ENCODE assay signal across 20 cellular contexts in the genomic region with DNA sequence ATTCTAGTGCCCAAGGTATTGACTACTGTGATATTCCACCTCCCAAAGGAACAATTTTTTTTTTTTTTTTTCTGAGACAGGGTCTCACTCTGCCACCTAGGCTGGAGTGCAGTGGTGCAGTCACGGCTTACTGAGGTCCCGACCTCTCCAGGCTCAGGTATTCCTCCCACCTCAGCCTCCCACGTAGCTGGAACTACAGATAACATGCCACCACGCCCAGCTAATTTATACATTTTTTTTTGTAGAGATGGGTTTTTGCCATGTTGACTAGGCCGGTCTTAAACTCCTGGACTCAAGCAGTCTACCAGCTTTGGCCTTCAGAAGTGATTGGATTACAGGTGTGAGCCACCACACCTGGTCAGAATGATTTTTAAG. TPM values are rescaled to one million over a fixed set of nuclear protein-coding genes. Genes with fewer than 3 reads are reported as not detected.
DNase-seq lines count a peak whose midpoint lies in the region; ATAC-seq and TF ChIP-seq lines count a peak whose summit lies in the region.
"Had no signal": no experiment of that assay in that cellular context is flagged by ENCODE, and none has a peak within 500 bp of the region (broad histone marks: within the 10 kb centered on the region; RNA-seq: fewer than 3 reads in every experiment).

No MANE protein-coding gene starts in this region.

- H2BK5ac ChIP-seq in IMR-90 (ENCODE audit: low read depth, low read length, poor library complexity, severe bottlenecking), result peak overlapping the region; percentile 30

- CTCF ChIA-PET in CD8-positive, alpha-beta T cell (lab: Charles Lee), result interaction anchor here (0.9 to 9.1 kb wide), 3 partner anchors 14 to 98 kb away, joined by 3 to 60 read pairs (median 4); partner anchors contain the start of gene MAML2
- CTCF ChIA-PET in IMR-90 (lab: Yijun Ruan, JAX), result interaction anchor here (0.6 to 4.8 kb wide), 3 partner anchors 9 to 33 kb away, joined by 3 to 27 read pairs (median 7); partner anchors contain the start of gene MAML2

- H2AFZ ChIP-seq in IMR-90 (replicated peaks; ENCODE audit: low read length, poor library complexity) (no peak overlapping the region), neural progenitor cell (replicated peaks) (no peak overlapping the region)

- no peak overlapping the region for H3K4me2 ChIP-seq in IMR-90 (ENCODE audit: low read depth, low read length)
- H3K4me2 ChIP-seq in neural progenitor cell, result no peak overlapping the region

- H3K4me1 Mint-ChIP-seq in CD8-positive, alpha-beta T cell (ENCODE audit: low read depth), result peaks cover 80% of the 10 kb centered on the region
- H3K4me1 Mint-ChIP-seq in neural progenitor cell, result peaks cover 52% of the 10 kb centered on the region

- no peak overlapping the region for H3K27ac ChIP-seq in CD8-positive, alpha-beta T cell (ENCODE audit: low read depth, low read length)
- H3K27ac ChIP-seq in IMR-90 (ENCODE audit: insufficient read depth, low read length) (peak overlapping the region; percentile 14; the same call in 1 of the 2 replicates), breast epithelium (peak overlapping the region; percentile 72 to 86), neural progenitor cell (no peak overlapping the region)
- H3K27ac ChIP-seq: RWPE1 had no signal

- TF ChIP-seq CTCF in CD8-positive, alpha-beta T cell (IDR thresholded peaks at IDR 0.05), result no peak
- TF ChIP-seq CTCF in IMR-90 (conservative IDR thresholded peaks at IDR 0.05; ENCODE audit: low read depth, low read length), result no peak
- no peak for TF ChIP-seq CTCF in breast epithelium (IDR thresholded peaks at IDR 0.05)
- no peak for TF ChIP-seq CTCF in neural progenitor cell (IDR thresholded peaks at IDR 0.05)

- H4K8ac ChIP-seq in IMR-90 (ENCODE audit: low read depth in 2 of 2, low read length in 2 of 2), result peak overlapping the region in 1 of 2 experiments; percentile 56; a peak in 1 of 4 replicates

- peak overlapping the region; percentile 63 for H3K27ac Mint-ChIP-seq in CD8-positive, alpha-beta T cell
- peak overlapping the region; percentile 39 for H3K27ac Mint-ChIP-seq in neural progenitor cell
- H3K27ac Mint-ChIP-seq: activated naive CD8-positive, alpha-beta T cell treated with anti-CD3 and anti-CD28 coated beads, Interleukin-2, amount 10 ng/mL, durations not matched to agents 7 days and 5 days had no signal

- H3K4me1 ChIP-seq in CD8-positive, alpha-beta T cell (ENCODE audit: insufficient read depth, low read length), result peaks cover 52% of the 10 kb centered on the region
- H3K4me1 ChIP-seq in IMR-90 (ENCODE audit: control insufficient read depth, insufficient read depth, low read length) (peaks cover 20% of the 10 kb centered on the region), breast epithelium (peaks cover 13 to 33% of the 10 kb centered on the region in 2 donors), neural progenitor cell (peaks cover 16% of the 10 kb centered on the region)

- H2BK120ac ChIP-seq in IMR-90 (ENCODE audit: low read depth, low read length), result no peak overlapping the region

- no peaks in the 10 kb centered on the region for H3K27me3 ChIP-seq in CD8-positive, alpha-beta T cell (ENCODE audit: insufficient read depth, low read length)
- no peaks in the 10 kb centered on the region for H3K27me3 ChIP-seq in IMR-90 (ENCODE audit: control insufficient read depth, insufficient read depth, low read length)
- H3K27me3 ChIP-seq in breast epithelium, result no peaks in the 10 kb centered on the region
- H3K27me3 ChIP-seq in neural progenitor cell, result no peaks in the 10 kb centered on the region
- H3K27me3 ChIP-seq: body of pancreas, heart left ventricle, neutrophil had no signal

- H3K36me3 Mint-ChIP-seq in CD8-positive, alpha-beta T cell, result peaks cover 24% of the 10 kb centered on the region
- H3K36me3 Mint-ChIP-seq in neural progenitor cell, result no peaks in the 10 kb centered on the region

- H3K23ac ChIP-seq in IMR-90 (ENCODE audit: low read depth, low read length), result no peak overlapping the region

- no TSS peak for BruUV-seq in IMR-90 (replicated peaks; lab: Mats Ljungman, UMichigan)

- POLR2A ChIA-PET in CD8-positive, alpha-beta T cell (lab: Charles Lee), result interaction anchor here (1.1 to 1.5 kb wide), 3 partner anchors 9 to 66 kb away, joined by 3 to 4 read pairs (median 4); no protein-coding TSS in a partner anchor
- POLR2A ChIA-PET in IMR-90 (lab: Charles Lee; ENCODE audit: unreplicated experiment), result no interaction called here

- H2BK15ac ChIP-seq in IMR-90 (ENCODE audit: low read depth, low read length), result peak overlapping the region; percentile 78; the same call in 1 of the 3 replicates

- peaks cover 15% of the 10 kb centered on the region for H3K9me1 ChIP-seq in IMR-90 (ENCODE audit: insufficient read depth, low read length)

- H3K14ac ChIP-seq in IMR-90 (replicated peaks; ENCODE audit: low read depth, low read length), result 0 out of 2 replicates have a peak overlapping the region, but pooled peaks have one; percentile 17

- no peak for TF ChIP-seq POLR2A in IMR-90 (IDR thresholded peaks at IDR 0.05; ENCODE audit: low read depth, low read length)
- no peak for TF ChIP-seq POLR2A in breast epithelium (IDR thresholded peaks at IDR 0.05)

- no peak overlapping the region for H4K5ac ChIP-seq in IMR-90 (ENCODE audit: low read depth, low read length)

- no peaks in the 10 kb centered on the region for H3K79me2 ChIP-seq in neural progenitor cell (ENCODE audit: low read depth)

- no peak overlapping the region for H3K56ac ChIP-seq in IMR-90 (ENCODE audit: extremely low read depth, insufficient read depth, low read length)

- H3K27me3 Mint-ChIP-seq in CD8-positive, alpha-beta T cell (ENCODE audit: low read depth), result no peaks in the 10 kb centered on the region
- H3K27me3 Mint-ChIP-seq in neural progenitor cell (ENCODE audit: insufficient read depth, low read depth), result no peaks in the 10 kb centered on the region
- H3K27me3 Mint-ChIP-seq: activated naive CD8-positive, alpha-beta T cell treated with anti-CD3 and anti-CD28 coated beads, Interleukin-2, amount 10 ng/mL, durations not matched to agents 7 days and 5 days; CD8-positive, alpha-beta memory T cell had no signal

- peaks cover 22 to 70% of the 10 kb centered on the region in 2 experiments; a peak in 3 of 4 replicates for H3K79me1 ChIP-seq in IMR-90 (ENCODE audit: low read depth in 1 of 2, low read length in 2 of 2)

- in situ Hi-C loops in IMR-90 (cut with MboI; ENCODE audit: low sequenced_read_pairs), result no loop called here

- no peak overlapping the region for H3K18ac ChIP-seq in IMR-90 (ENCODE audit: low read depth, low read length)

- no CpG with 5 or more reads among the region's 5 CpGs for WGBS in IMR-90 (ENCODE audit: extremely low coverage in 2 of 2, insufficient read length in 1 of 2), 2 experiments

- H2AK9ac ChIP-seq in IMR-90 (replicated peaks; ENCODE audit: low read depth, low read length, poor library complexity), result no peak overlapping the region

- 0 out of 2 replicates have a peak overlapping the region, but pooled peaks have one; percentile 7 for H3K4ac ChIP-seq in IMR-90 (ENCODE audit: low read depth, low read length)

- peak overlapping the region; percentile 28; the same call in 1 of the 2 replicates for H2AK5ac ChIP-seq in IMR-90 (ENCODE audit: low read depth, low read length)

- intact Hi-C loops in CD8-positive, alpha-beta T cell (cut with DNase I, micrococcal nuclease), result no loop called here
- intact Hi-C loops in IMR-90 (cut with micrococcal nuclease), result no loop called here
- intact Hi-C loops in breast epithelium (cut with DNase I; ENCODE audit: low total_unique reads), result no loop called here

- DNase-seq in CD8-positive, alpha-beta T cell, result no peak
- DNase-seq in IMR-90, result no peak
- DNase-seq in breast epithelium (ENCODE audit: low spot score in 2 of 2), result no peak
- no peak for DNase-seq in neural progenitor cell (ENCODE audit: low spot score)
- DNase-seq in stimulated activated naive CD8-positive, alpha-beta T cell treated with anti-CD3 and anti-CD28 coated beads, Interleukin-15, Interleukin-2, amounts not matched to agents 100 U/mL and 50 U/mL, for 24 hours, result no peak
- DNase-seq in OCI-M2 (lab: John Stamatoyannopoulos, UW; ENCODE audit: unreplicated experiment), result no peak
- no peak for DNase-seq in ecto neural progenitor cell (ENCODE audit: low spot score)
- DNase-seq: activated CD4-positive, CD25-positive, alpha-beta regulatory T cell treated with anti-CD3 and anti-CD28 coated beads, Interleukin-2, amount 50 U/mL, for 72 hours; activated naive CD8-positive, alpha-beta T cell treated with anti-CD3 and anti-CD28 coated beads, Interleukin-2, amount 10 ng/mL, durations not matched to agents 7 days and 5 days; body of pancreas; CD8-positive, alpha-beta memory T cell; DMS79 treated with DMSO at 0.1 percent for 48 hours; heart left ventricle; left ventricle myocardium superior; mucosa of descending colon; NCI-H1105; NCI-H2081; NCI-H446 treated with DMSO at 0.1 percent for 48 hours had no signal

- no peaks in the 10 kb centered on the region for H3K36me3 ChIP-seq in CD8-positive, alpha-beta T cell (ENCODE audit: insufficient read depth, low read length)
- H3K36me3 ChIP-seq in IMR-90 (ENCODE audit: control insufficient read depth, insufficient read depth, low read length) (peaks cover 2% of the 10 kb centered on the region; the same call in 1 of the 2 replicates), breast epithelium (no peaks in the 10 kb centered on the region), neural progenitor cell (no peaks in the 10 kb centered on the region)
- H3K36me3 ChIP-seq: heart left ventricle, neutrophil had no signal

- no peak overlapping the region for H2BK20ac ChIP-seq in IMR-90 (ENCODE audit: low read depth, low read length)

- H4K20me1 ChIP-seq in IMR-90 (ENCODE audit: insufficient read depth, low read length) (no peaks in the 10 kb centered on the region), neural progenitor cell (ENCODE audit: low read depth) (no peaks in the 10 kb centered on the region)

- H3K9me3 Mint-ChIP-seq in CD8-positive, alpha-beta T cell, result no peaks in the 10 kb centered on the region
- no peaks in the 10 kb centered on the region for H3K9me3 Mint-ChIP-seq in neural progenitor cell
- H3K9me3 Mint-ChIP-seq: activated naive CD8-positive, alpha-beta T cell treated with anti-CD3 and anti-CD28 coated beads, Interleukin-2, amount 10 ng/mL, durations not matched to agents 7 days and 5 days; CD8-positive, alpha-beta memory T cell had no signal

- peak overlapping the region; percentile 22; the same call in 1 of the 2 replicates for H4K91ac ChIP-seq in IMR-90 (ENCODE audit: insufficient read depth, low read depth, low read length)

- H3K4me3 Mint-ChIP-seq in CD8-positive, alpha-beta T cell, result no peak overlapping the region
- H3K4me3 Mint-ChIP-seq in neural progenitor cell, result no peak overlapping the region
- H3K4me3 Mint-ChIP-seq: activated naive CD8-positive, alpha-beta T cell treated with anti-CD3 and anti-CD28 coated beads, Interleukin-2, amount 10 ng/mL, durations not matched to agents 7 days and 5 days; CD8-positive, alpha-beta memory T cell had no signal

- TF ChIP-seq RAD21 in IMR-90 (IDR thresholded peaks at IDR 0.05; ENCODE audit: low read length), result no peak

- no peak overlapping the region for H3K4me3 ChIP-seq in CD8-positive, alpha-beta T cell (ENCODE audit: low read depth, low read length)
- no peak overlapping the region for H3K4me3 ChIP-seq in IMR-90 (ENCODE audit: insufficient read depth, low read depth, low read length)
- no peak overlapping the region for H3K4me3 ChIP-seq in breast epithelium
- H3K4me3 ChIP-seq in neural progenitor cell, result no peak overlapping the region
- H3K4me3 ChIP-seq: body of pancreas, heart left ventricle, mucosa of descending colon had no signal

- no peak overlapping the region for H3K9ac ChIP-seq in IMR-90 (ENCODE audit: low read depth, low read length)
- no peak overlapping the region for H3K9ac ChIP-seq in neural progenitor cell

- ATAC-seq in CD8-positive, alpha-beta T cell, result no peak
- ATAC-seq in IMR-90 (ENCODE audit: low read depth), result no peak
- ATAC-seq in stimulated activated naive CD8-positive, alpha-beta T cell treated with anti-CD3 and anti-CD28 coated beads, Interleukin-15, Interleukin-2, amounts not matched to agents 100 U/mL and 50 U/mL, for 24 hours, result no peak
- ATAC-seq: body of pancreas, heart left ventricle, left ventricle myocardium superior, mucosa of descending colon had no signal

- H3F3A ChIP-seq in neural progenitor cell (ENCODE audit: low read depth), result no peaks in the 10 kb centered on the region

- H3K9me3 ChIP-seq in CD8-positive, alpha-beta T cell (ENCODE audit: low read length), result no peaks in the 10 kb centered on the region
- H3K9me3 ChIP-seq in IMR-90 (ENCODE audit: control insufficient read depth, insufficient read depth, low read length) (no peaks in the 10 kb centered on the region), breast epithelium (no peaks in the 10 kb centered on the region), neural progenitor cell (ENCODE audit: low read depth) (no peaks in the 10 kb centered on the region)
- H3K9me3 ChIP-seq: body of pancreas, heart left ventricle, mucosa of descending colon, neutrophil had no signal

- dilution Hi-C loops in IMR-90 (cut with HindIII; ENCODE audit: low sequenced_read_pairs, unreplicated experiment), result no loop called here

RNA-seq across cellular contexts. Expression of gene MAML2, which starts 33.4 kb away (rescaled TPM):
- 10 to 100 TPM; 41.2 to 42.3 TPM for total RNA-seq in CD8-positive, alpha-beta T cell
- total RNA-seq in IMR-90 (2012; rRNA removed) (18.1 and 19.5 TPM in 2 replicates), breast epithelium (10 to 100 TPM; 45.6 to 82.8 (median 68.2) TPM), neural progenitor cell (ENCODE audit: low replicate concordance) (3.0 and 3.8 TPM in 2 replicates)
- 15.0 and 18.6 TPM in 2 replicates for polyA plus RNA-seq in IMR-90 (2012; rRNA removed)
- 3.8 and 11.0 TPM in 2 replicates for polyA plus RNA-seq in IMR-90 (2012; cell fraction: cytosol; rRNA removed)
- 9.7 and 20.0 TPM in 2 replicates for polyA plus RNA-seq in IMR-90 (2012; cell fraction: nucleus; rRNA removed; ENCODE audit: low replicate concordance)

Comparison
In these comparisons a context has a peak if more than half of its experiments do, and no peak if none do; other contexts are left out.
1. H3K27ac ChIP-seq: peak in IMR-90 (single experiment) and breast epithelium (2 of 2); none in CD8-positive, alpha-beta T cell (single experiment) and neural progenitor cell (single experiment).